Comparison of ENCODE assay signal across 8 cellular contexts in genomic region chr14:68476212-68476964, GRCh38.
A peak's percentile ranks its signal among the peaks of the same experiment; 100 is the strongest.
DNase-seq lines count a peak whose midpoint lies in the region; ATAC-seq, FAIRE-seq and TF ChIP-seq lines count a peak whose summit lies in the region.

No MANE protein-coding gene starts in this region.

- peaks cover 80 to 88% (median 84%) of the 10 kb centered on the region in 10 experiments for H3K4me1 ChIP-seq in BLaER1 treated with 17β-estradiol and CSF1 and Interleukin-3, amounts not matched to agents 10 nM and 100 nM
- H3K4me1 ChIP-seq in lower lobe of right lung = peaks cover 33% of the 10 kb centered on the region
- peaks cover 0 to 9% (median 5%) of the 10 kb centered on the region in 4 donors for H3K4me1 ChIP-seq in upper lobe of left lung

- H3K27ac Mint-ChIP-seq in chondrocyte (ENCODE audit: unreplicated experiment) = peak overlapping the region; percentile 45

- H3K9ac ChIP-seq in BLaER1 treated with 17β-estradiol and CSF1 and Interleukin-3, amounts not matched to agents 10 nM and 100 nM = peak overlapping the region; percentile 84 to 95 (median 89)

- peaks cover 0 to 6% (median 0%) of the 10 kb centered on the region in 11 experiments; a peak in 1 of 22 replicates for H3K36me3 ChIP-seq in BLaER1 treated with 17β-estradiol and CSF1 and Interleukin-3, amounts not matched to agents 10 nM and 100 nM
- H3K36me3 ChIP-seq in lower lobe of right lung (no peaks in the 10 kb centered on the region), upper lobe of left lung (no peaks in the 10 kb centered on the region)

- WGBS in upper lobe of left lung, 2 donors = 62 to 77% methylated on average over 10 of the region's 10 CpGs

- no peaks in the 10 kb centered on the region for H4K20me1 ChIP-seq in BLaER1 treated with 17β-estradiol and CSF1 and Interleukin-3, amounts not matched to agents 10 nM and 100 nM

- peak; percentile 97 for FAIRE-seq in HTR-8/SVneo (lab: Jason Lieb, UNC)

- no peak for TF ChIP-seq POLR2A in upper lobe of left lung (IDR thresholded peaks at IDR 0.05)

- DNase-seq in GM20000 (ENCODE audit: low spot score) (peak; percentile 53), HTR-8/SVneo (ENCODE audit: insufficient read length, low spot score) (no peak), chondrocyte (ENCODE audit: low spot score) (no peak), lower lobe of right lung (peak; percentile 72), upper lobe of left lung (peak in 1 of 2 donors; percentile 85), SW480 (ENCODE audit: low spot score) (no peak), RPMI8226 (no peak)

- H3K9me3 Mint-ChIP-seq in chondrocyte (ENCODE audit: low read depth) = no peaks in the 10 kb centered on the region

- peak overlapping the region; percentile 97 to 100 (median 99) for H3K27ac ChIP-seq in BLaER1 treated with 17β-estradiol and CSF1 and Interleukin-3, amounts not matched to agents 10 nM and 100 nM
- H3K27ac ChIP-seq in lower lobe of right lung (peak overlapping the region; percentile 62), upper lobe of left lung (peak overlapping the region; percentile 23 to 80 (median 44))

- TF ChIP-seq EP300 in upper lobe of left lung (IDR thresholded peaks at IDR 0.05) = peak in 1 of 4 donors; percentile 78

- H3K27me3 Mint-ChIP-seq in chondrocyte (ENCODE audit: low read depth) = no peaks in the 10 kb centered on the region

- peak; percentile 82 to 84 for ATAC-seq in lower lobe of right lung
- ATAC-seq in upper lobe of left lung (ENCODE audit: low FRiP score in 2 of 2) = peak; percentile 74 to 86

- TF ChIP-seq CTCF in GM20000 (IDR thresholded peaks at IDR 0.05; ENCODE audit: extremely low read depth, missing control alignments) (no peak), chondrocyte (IDR thresholded peaks at IDR 0.05) (no peak), lower lobe of right lung (IDR thresholded peaks at IDR 0.05) (no peak), upper lobe of left lung (IDR thresholded peaks at IDR 0.05) (no peak)

- peak overlapping the region in 2 of 10 experiments; percentile 7 to 14; a peak in 1 of 20 replicates for H3K4me3 ChIP-seq in BLaER1 treated with 17β-estradiol and CSF1 and Interleukin-3, amounts not matched to agents 10 nM and 100 nM
- H3K4me3 ChIP-seq in lower lobe of right lung = no peak overlapping the region
- H3K4me3 ChIP-seq in upper lobe of left lung = no peak overlapping the region

- no peaks in the 10 kb centered on the region for H3K27me3 ChIP-seq in BLaER1 treated with 17β-estradiol and CSF1 and Interleukin-3, amounts not matched to agents 10 nM and 100 nM
- H3K27me3 ChIP-seq in lower lobe of right lung (ENCODE audit: low read depth) (no peaks in the 10 kb centered on the region), upper lobe of left lung (no peaks in the 10 kb centered on the region)

- H3K36me3 Mint-ChIP-seq in chondrocyte (ENCODE audit: low read depth) = peaks cover 1% of the 10 kb centered on the region

- H3K4me3 Mint-ChIP-seq in chondrocyte (ENCODE audit: unreplicated experiment) = no peak overlapping the region

- peaks cover 0 to 18% (median 0%) of the 10 kb centered on the region in 11 experiments; a peak in 4 of 22 replicates for H3K9me3 ChIP-seq in BLaER1 treated with 17β-estradiol and CSF1 and Interleukin-3, amounts not matched to agents 10 nM and 100 nM (replicated peaks in 1 of 11)
- H3K9me3 ChIP-seq in lower lobe of right lung = no peaks in the 10 kb centered on the region
- no peaks in the 10 kb centered on the region for H3K9me3 ChIP-seq in upper lobe of left lung

- H3K4me2 ChIP-seq in BLaER1 treated with 17β-estradiol and CSF1 and Interleukin-3, amounts not matched to agents 10 nM and 100 nM = peak overlapping the region; percentile 67 to 93 (median 84)

- intact Hi-C loops in lower lobe of right lung (cut with DNase I) = no loop called here

- H3K4me1 Mint-ChIP-seq in chondrocyte (ENCODE audit: low read depth) = peaks cover 13% of the 10 kb centered on the region

Comparison
In these comparisons a context has a peak if more than half of its experiments do, and no peak if none do; other contexts are left out.
1. H3K27ac ChIP-seq: peak in every context shown above with its lines; median percentile 99 in BLaER1 treated with 17β-estradiol and CSF1 and Interleukin-3, amounts not matched to agents 10 nM and 100 nM; 62 in lower lobe of right lung; 44 in upper lobe of left lung.
2. DNase-seq: peak in GM20000 (single experiment) and lower lobe of right lung (single experiment); none in HTR-8/SVneo (single experiment), chondrocyte (single experiment), SW480 (single experiment) and RPMI8226 (single experiment).